ENCODE assay signal across 20 cellular contexts in genomic region chr4:174528226-174528625, GRCh38.
"Had no signal": no experiment of that assay in that cellular context is flagged by ENCODE, and none has a peak within 500 bp of the region (broad histone marks: within the 10 kb centered on the region; RNA-seq: fewer than 3 reads in every experiment).

No MANE protein-coding gene starts in this region.

- ATAC-seq: activated CD8-positive, alpha-beta T cell treated with anti-CD3 and anti-CD28 coated beads, Interleukin-2, amount 10 ng/mL, durations not matched to agents 7 days and 5 days; activated naive CD8-positive, alpha-beta T cell treated with anti-CD3 and anti-CD28 coated beads, Interleukin-2, amount 50 U/mL, for 24 hours; activated T-cell treated with anti-CD3 and anti-CD28 coated beads, Interleukin-2, amount 50 U/mL, for 4 hours; gastrocnemius medialis; right cardiac atrium; stimulated activated naive CD8-positive, alpha-beta T cell treated with anti-CD3 and anti-CD28 coated beads, Interleukin-15, Interleukin-2, amounts not matched to agents 100 U/mL and 50 U/mL, for 24 hours had no signal

- H3K27ac ChIP-seq: colonic mucosa, gastrocnemius medialis, tibial artery, vagina had no signal

- H3K4me1 ChIP-seq: colonic mucosa, gastrocnemius medialis had no signal

- H3K27ac Mint-ChIP-seq: activated CD4-positive, alpha-beta T cell treated with anti-CD3 and anti-CD28 coated beads, Interleukin-2, amount 10 ng/mL, durations not matched to agents 24 days and 14 days; activated CD8-positive, alpha-beta T cell treated with anti-CD3 and anti-CD28 coated beads, Interleukin-2, amount 10 ng/mL, durations not matched to agents 7 days and 5 days; activated naive CD4-positive, alpha-beta T cell treated with anti-CD3 and anti-CD28 coated beads, Interleukin-2, amount 10 ng/mL, durations not matched to agents 7 days and 5 days; activated naive CD8-positive, alpha-beta T cell treated with anti-CD3 and anti-CD28 coated beads, Interleukin-2, amount 50 U/mL, for 24 hours; brain; endodermal cell; memory B cell; T-helper 2 cell treated with Interferon-gamma antibody and Interleukin-4, amounts not matched to agents 5 μg/mL and 100 μg/mL, for 36 hours had no signal

- H3K9me3 Mint-ChIP-seq: activated naive CD4-positive, alpha-beta T cell treated with anti-CD3 and anti-CD28 coated beads, Interleukin-2, amount 10 ng/mL, durations not matched to agents 7 days and 5 days; activated naive CD8-positive, alpha-beta T cell treated with anti-CD3 and anti-CD28 coated beads, Interleukin-2, amount 50 U/mL, for 24 hours; brain; endodermal cell; T-helper 2 cell treated with Interferon-gamma antibody and Interleukin-4, amounts not matched to agents 5 μg/mL and 100 μg/mL, for 36 hours had no signal

- H3K4me3 ChIP-seq: colonic mucosa, gastrocnemius medialis, tibial artery, vagina had no signal

- H3K4me3 Mint-ChIP-seq: activated CD4-positive, alpha-beta T cell treated with anti-CD3 and anti-CD28 coated beads, Interleukin-2, amount 10 ng/mL, durations not matched to agents 24 days and 14 days; activated CD8-positive, alpha-beta T cell treated with anti-CD3 and anti-CD28 coated beads, Interleukin-2, amount 10 ng/mL, durations not matched to agents 7 days and 5 days; activated naive CD4-positive, alpha-beta T cell treated with anti-CD3 and anti-CD28 coated beads, Interleukin-2, amount 10 ng/mL, durations not matched to agents 7 days and 5 days; activated naive CD8-positive, alpha-beta T cell treated with anti-CD3 and anti-CD28 coated beads, Interleukin-2, amount 50 U/mL, for 24 hours; activated T-cell treated with anti-CD3 and anti-CD28 coated beads, Interleukin-2, amount 50 U/mL, for 4 hours; brain; central memory CD8-positive, alpha-beta T cell; endodermal cell; memory B cell; T-helper 2 cell treated with Interferon-gamma antibody and Interleukin-4, amounts not matched to agents 5 μg/mL and 100 μg/mL, for 36 hours had no signal

- H3K9me3 ChIP-seq: colonic mucosa, gastrocnemius medialis, tibial artery, vagina had no signal

- H3K36me3 ChIP-seq: colonic mucosa, gastrocnemius medialis, tibial artery, vagina had no signal

- H3K4me1 Mint-ChIP-seq: central memory CD8-positive, alpha-beta T cell had no signal

- DNase-seq: activated CD4-positive, alpha-beta T cell treated with anti-CD3 and anti-CD28 coated beads, Interleukin-2, amount 10 ng/mL, durations not matched to agents 24 days and 14 days; activated CD8-positive, alpha-beta T cell treated with anti-CD3 and anti-CD28 coated beads, Interleukin-2, amount 10 ng/mL, durations not matched to agents 7 days and 5 days; activated naive CD4-positive, alpha-beta T cell treated with anti-CD3 and anti-CD28 coated beads, Interleukin-2, amount 10 ng/mL, durations not matched to agents 7 days and 5 days; activated naive CD8-positive, alpha-beta T cell treated with anti-CD3 and anti-CD28 coated beads, Interleukin-2, amount 50 U/mL, for 24 hours; activated T-cell treated with anti-CD3 and anti-CD28 coated beads, Interleukin-2, amount 50 U/mL, for 4 hours; anterior cingulate cortex; colonic mucosa; endodermal cell; gastrocnemius medialis; head of caudate nucleus; kidney glomerular epithelial cell; right cardiac atrium; stimulated activated naive CD8-positive, alpha-beta T cell treated with anti-CD3 and anti-CD28 coated beads, Interleukin-15, Interleukin-2, amounts not matched to agents 100 U/mL and 50 U/mL, for 24 hours; substantia nigra; tibial artery had no signal

- H3K27me3 ChIP-seq: colonic mucosa, tibial artery, vagina had no signal

- H3K36me3 Mint-ChIP-seq: activated naive CD4-positive, alpha-beta T cell treated with anti-CD3 and anti-CD28 coated beads, Interleukin-2, amount 10 ng/mL, durations not matched to agents 7 days and 5 days; brain; memory B cell had no signal
